In genomic region chr2:164495491-164496223, GRCh38 we compare ENCODE assay signal across 9 cellular contexts.
DNase-seq lines count a peak whose midpoint lies in the region; ATAC-seq and TF ChIP-seq lines count a peak whose summit lies in the region.
"Had no signal": no experiment of that assay in that cellular context is flagged by ENCODE, and none has a peak within 500 bp of the region (broad histone marks: within the 10 kb centered on the region; RNA-seq: fewer than 3 reads in every experiment).

No MANE protein-coding gene starts in this region.

- no peak overlapping the region for H3K4me3 ChIP-seq in psoas muscle

- no peaks in the 10 kb centered on the region for H3K9me3 ChIP-seq in psoas muscle

- no peak overlapping the region for H3K27ac ChIP-seq in psoas muscle

- H3K4me1 ChIP-seq in psoas muscle = no peaks in the 10 kb centered on the region

- no peaks in the 10 kb centered on the region for H3K27me3 ChIP-seq in psoas muscle (ENCODE audit: insufficient read depth in 3 of 3, low read length in 2 of 3)

- in situ Hi-C loops in GM13976 (cut with MboI; ENCODE audit: low sequenced_read_pairs, unreplicated experiment) = no loop called here

- peak; percentile 75 for DNase-seq in H4 (ENCODE audit: low spot score)
- DNase-seq in OCI-M1 (lab: John Stamatoyannopoulos, UW) = peak; percentile 64
- DNase-seq in fibroblast of gingiva (ENCODE audit: low read depth) = peak; percentile 58
- no peak for DNase-seq in psoas muscle
- no peak for DNase-seq in activated gamma-delta T cell treated with Interleukin-2 at 50 U/mL for 16 hours
- DNase-seq in effector CD4-positive, alpha-beta T cell = no peak
- DNase-seq in GM13976 (ENCODE audit: low spot score) = no peak
- DNase-seq: activated B cell treated with CpG ODN at 0.5 μM for 24 hours had no signal

- TF ChIP-seq CTCF in psoas muscle (IDR thresholded peaks at IDR 0.05) (peak; percentile 42), GM13976 (IDR thresholded peaks at IDR 0.05; ENCODE audit: borderline replicate concordance, control extremely low read depth, extremely low read depth, insufficient read depth, missing control alignments) (no peak)

- intact Hi-C loops in psoas muscle (cut with DNase I) = no loop called here

- no peak for ATAC-seq in psoas muscle
- no peak for ATAC-seq in GM19035 (IDR thresholded peaks at IDR 0.05; ENCODE audit: unreplicated experiment)

- no peaks in the 10 kb centered on the region for H3K36me3 ChIP-seq in psoas muscle (ENCODE audit: insufficient read depth in 1 of 2, low read depth in 1 of 2)

- 24 to 34% (median 25%) methylated on average over 6 of the region's 6 CpGs for WGBS in psoas muscle, 3 donors

Comparison
In these comparisons a context has a peak if more than half of its experiments do, and no peak if none do; other contexts are left out.
1. DNase-seq: peak in H4 (single experiment), OCI-M1 (single experiment) and fibroblast of gingiva (single experiment); none in psoas muscle (0 of 2), activated gamma-delta T cell treated with Interleukin-2 at 50 U/mL for 16 hours (single experiment), effector CD4-positive, alpha-beta T cell (single experiment) and GM13976 (single experiment).